Comparison of ENCODE assay signal across 8 cellular contexts in the genomic region with DNA sequence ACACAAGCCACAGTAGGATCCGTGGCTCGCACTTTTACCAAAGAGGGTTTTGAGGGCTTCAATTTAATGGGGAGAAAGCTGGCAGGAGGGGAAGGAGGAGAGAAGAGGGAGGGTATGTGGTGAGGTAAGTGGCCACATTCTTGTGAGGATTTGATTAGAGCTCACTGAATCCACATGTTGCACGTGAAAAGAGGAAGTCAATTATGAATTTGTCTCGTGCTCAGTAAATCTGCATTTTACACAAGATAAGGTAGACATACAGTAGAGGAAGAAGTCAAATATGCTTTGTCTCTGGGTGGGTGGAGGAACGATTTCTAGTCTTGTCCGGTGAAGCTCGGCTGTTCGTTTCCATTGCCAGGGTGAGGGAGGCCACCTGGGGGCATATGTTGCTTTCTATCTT. TPM values are rescaled to one million over a fixed set of nuclear protein-coding genes. Genes with fewer than 3 reads are reported as not detected.
A peak's percentile ranks its signal among the peaks of the same experiment; 100 is the strongest.
DNase-seq lines count a peak whose midpoint lies in the region; ATAC-seq and TF ChIP-seq lines count a peak whose summit lies in the region.

No MANE protein-coding gene starts in this region.

- peak overlapping the region; percentile 97 for H3K4me3 Mint-ChIP-seq in activated naive CD8-positive, alpha-beta T cell

- intact Hi-C loops in cardiac septum (cut with DNase I) (loop anchor here (2.0 kb wide), 1 partner anchor 32 kb away; the partner anchor contains the start of gene ZFP3), aorta (cut with DNase I) (no loop called here)

- H3K9me3 ChIP-seq in right atrium auricular region = no peaks in the 10 kb centered on the region
- peaks cover 4 to 11% (median 9%) of the 10 kb centered on the region in 4 donors for H3K9me3 ChIP-seq in liver (ENCODE audit: control insufficient read depth in 4 of 4, low read length in 3 of 4)
- H3K9me3 ChIP-seq in aorta (ENCODE audit: control insufficient read depth, low read length) = peaks cover 9% of the 10 kb centered on the region

- peak overlapping the region; percentile 52 to 81 for H3K9ac ChIP-seq in liver (ENCODE audit: low read depth in 1 of 2, low read length in 2 of 2)

- TF ChIP-seq RAD21 in liver (IDR thresholded peaks at IDR 0.05) = no peak

- peaks cover 4 to 6% of the 10 kb centered on the region in 2 donors for H3K27me3 ChIP-seq in right atrium auricular region
- H3K27me3 ChIP-seq in liver (ENCODE audit: control insufficient read depth in 4 of 4, insufficient read depth in 4 of 4, low read length in 3 of 4) = no peaks in the 10 kb centered on the region
- H3K27me3 ChIP-seq in aorta (ENCODE audit: control insufficient read depth in 1 of 2, insufficient read depth in 2 of 2, low read length in 1 of 2) = no peaks in the 10 kb centered on the region

- peak overlapping the region in 1 of 2 donors; percentile 71 for H3K27ac ChIP-seq in right atrium auricular region
- no peak overlapping the region for H3K27ac ChIP-seq in liver (ENCODE audit: low read depth in 1 of 2, low read length in 2 of 2)
- no peak overlapping the region for H3K27ac ChIP-seq in aorta (ENCODE audit: low read depth in 1 of 2, low read length in 2 of 2)

- H3K4me1 ChIP-seq in right atrium auricular region (peaks cover 0 to 11% of the 10 kb centered on the region in 2 donors), liver (ENCODE audit: control insufficient read depth in 4 of 4, insufficient read depth in 4 of 4, low read length in 3 of 4) (peaks cover 1 to 11% (median 7%) of the 10 kb centered on the region in 4 donors), aorta (ENCODE audit: control insufficient read depth in 1 of 2, insufficient read depth in 2 of 2, low read length in 2 of 2) (no peaks in the 10 kb centered on the region)

- 41% methylated on average over 8 of the region's 8 CpGs for WGBS in liver
- 30% methylated on average over 8 of the region's 8 CpGs for WGBS in aorta, 2 donors

- peak overlapping the region; percentile 72 for H3K27ac Mint-ChIP-seq in activated naive CD8-positive, alpha-beta T cell

- ATAC-seq in aorta (ENCODE audit: low FRiP score) (no peak), HG03342 (IDR thresholded peaks at IDR 0.05; ENCODE audit: unreplicated experiment) (no peak), HG03045 (IDR thresholded peaks at IDR 0.05; ENCODE audit: unreplicated experiment) (no peak), GM18498 (IDR thresholded peaks at IDR 0.05; ENCODE audit: unreplicated experiment) (no peak)

- H3K27me3 Mint-ChIP-seq in activated naive CD8-positive, alpha-beta T cell = peaks cover 2% of the 10 kb centered on the region

- DNase-seq in right atrium auricular region (ENCODE audit: low spot score) (no peak), cardiac septum (ENCODE audit: low spot score) (no peak), aorta (no peak)

- H3K36me3 ChIP-seq in right atrium auricular region = peaks cover 20% of the 10 kb centered on the region
- H3K36me3 ChIP-seq in liver (ENCODE audit: control insufficient read depth in 4 of 4, insufficient read depth in 3 of 4, low read depth in 1 of 4, low read length in 3 of 4) = peaks cover 5 to 28% (median 22%) of the 10 kb centered on the region in 4 donors
- peaks cover 5 to 10% of the 10 kb centered on the region in 2 donors for H3K36me3 ChIP-seq in aorta (ENCODE audit: control insufficient read depth in 1 of 2, insufficient read depth in 2 of 2, low read length in 1 of 2)

- H3K4me3 ChIP-seq in right atrium auricular region (peak overlapping the region; percentile 77 to 80), liver (ENCODE audit: low read depth in 1 of 3, low read length in 3 of 3) (peak overlapping the region; percentile 88 to 94 (median 93)), aorta (ENCODE audit: low read length in 2 of 2) (peak overlapping the region; percentile 59 to 74)

- H3K4me1 Mint-ChIP-seq in activated naive CD8-positive, alpha-beta T cell (ENCODE audit: low read depth) = peaks cover 37% of the 10 kb centered on the region

- no peaks in the 10 kb centered on the region for H3K9me3 Mint-ChIP-seq in activated naive CD8-positive, alpha-beta T cell (ENCODE audit: low read depth)

- TF ChIP-seq CTCF in right atrium auricular region (IDR thresholded peaks at IDR 0.05) = no peak
- TF ChIP-seq CTCF in liver (IDR thresholded peaks at IDR 0.05; ENCODE audit: low read depth, low read length, missing input control) = no peak

- H3K36me3 Mint-ChIP-seq in activated naive CD8-positive, alpha-beta T cell = peaks cover 25% of the 10 kb centered on the region

TF ChIP-seq in liver, 16 proteins besides CTCF, POLR2A, EP300 and RAD21:
- TF ChIP-seq SP1 (IDR thresholded peaks at IDR 0.05) (no peak), ATF3 (IDR thresholded peaks at IDR 0.05) (no peak), FOXA1 (IDR thresholded peaks at IDR 0.05) (no peak), GABPA (IDR thresholded peaks at IDR 0.05 in 1 of 2, conservative IDR thresholded peaks at IDR 0.05 in 1 of 2) (no peak), YY1 (IDR thresholded peaks at IDR 0.05) (no peak), HNF4G (IDR thresholded peaks at IDR 0.05) (no peak), EGR1 (IDR thresholded peaks at IDR 0.05; ENCODE audit: low read depth in 2 of 2) (no peak), FOXA2 (IDR thresholded peaks at IDR 0.05) (no peak), ZBTB33 (IDR thresholded peaks at IDR 0.05) (no peak), JUND (IDR thresholded peaks at IDR 0.05) (no peak), NR2F2 (IDR thresholded peaks at IDR 0.05) (no peak), TAF1 (conservative IDR thresholded peaks at IDR 0.05) (no peak), RXRA (IDR thresholded peaks at IDR 0.05) (no peak), REST (IDR thresholded peaks at IDR 0.05) (no peak)
- TF ChIP-seq, protein P1, sequence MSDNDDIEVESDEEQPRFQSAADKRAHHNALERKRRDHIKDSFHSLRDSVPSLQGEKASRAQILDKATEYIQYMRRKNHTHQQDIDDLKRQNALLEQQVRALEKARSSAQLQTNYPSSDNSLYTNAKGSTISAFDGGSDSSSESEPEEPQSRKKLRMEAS (IDR thresholded peaks at IDR 0.05) = no peak

RNA-seq across cellular contexts. Expression of gene ZNF232, which starts 0.9 kb away (rescaled TPM):
- total RNA-seq in right atrium auricular region = 1 to 10 TPM; 2.7 to 5.6 TPM
- total RNA-seq in cardiac septum = 4.1 TPM
- total RNA-seq in liver = 1 to 10 TPM; 2.5 to 4.0 TPM
- polyA plus RNA-seq in liver = 1 to 10 TPM; 2.9 to 3.0 TPM
- total RNA-seq in aorta = 1 to 10 TPM; 7.1 to 7.8 TPM
- 1 to 10 TPM; 5.9 to 6.1 TPM for polyA plus RNA-seq in aorta

RNA-seq across cellular contexts. Expression of gene USP6, which starts 5.0 kb away (rescaled TPM):
- total RNA-seq in right atrium auricular region (not detected), cardiac septum (0.08 TPM), liver (under 1 TPM; under 0.01 to 0.05 TPM), aorta (under 1 TPM; 0.10 to 0.36 TPM)
- polyA plus RNA-seq in liver (under 1 TPM in 1 of 2 donors, not detected in 1; 0.18 TPM), aorta (under 1 TPM in 1 of 2 donors, not detected in 1; 0.05 TPM)

RNA-seq across cellular contexts. Expression of gene ZFP3, which starts 32.5 kb away (rescaled TPM):
- total RNA-seq in right atrium auricular region (1 to 10 TPM; 7.2 to 7.4 TPM), cardiac septum (12.6 TPM), liver (1 to 10 TPM; 1.6 TPM), aorta (1 to 10 TPM; 4.0 to 6.0 TPM)
- polyA plus RNA-seq in liver (under 1 TPM; 0.46 to 0.56 TPM), aorta (1 to 10 TPM in 1 of 2 donors, under 1 TPM in 1; 0.75 to 3.0 TPM)
